Comparison of ENCODE assay signal across 15 cellular contexts in genomic region chr4:109440948-109441347, GRCh38. TPM values are rescaled to one million over a fixed set of nuclear protein-coding genes. Genes with fewer than 3 reads are reported as not detected.
DNase-seq lines count a peak whose midpoint lies in the region; ATAC-seq and TF ChIP-seq lines count a peak whose summit lies in the region.
"Had no signal": no experiment of that assay in that cellular context is flagged by ENCODE, and none has a peak within 500 bp of the region (broad histone marks: within the 10 kb centered on the region; RNA-seq: fewer than 3 reads in every experiment).

No MANE protein-coding gene starts in this region.

- TF ChIP-seq EP300 in ovary (IDR thresholded peaks at IDR 0.05) = no peak

- H3K4me3 ChIP-seq in aorta (ENCODE audit: low read length in 2 of 2) = no peak overlapping the region
- no peak overlapping the region for H3K4me3 ChIP-seq in ovary
- H3K4me3 ChIP-seq: GM12878 had no signal

- peaks cover 76% of the 10 kb centered on the region for H3K4me1 Mint-ChIP-seq in activated naive CD8-positive, alpha-beta T cell (ENCODE audit: low read depth)
- peaks cover 71% of the 10 kb centered on the region for H3K4me1 Mint-ChIP-seq in activated naive CD8-positive, alpha-beta T cell treated with anti-CD3 and anti-CD28 coated beads, Interleukin-2, amount 50 U/mL, for 24 hours
- H3K4me1 Mint-ChIP-seq in nephron progenitor cell = peaks cover 40% of the 10 kb centered on the region
- peaks cover 51% of the 10 kb centered on the region for H3K4me1 Mint-ChIP-seq in activated CD8-positive, alpha-beta T cell treated with anti-CD3 and anti-CD28 coated beads, Interleukin-2, amount 10 ng/mL, durations not matched to agents 7 days and 5 days (ENCODE audit: low read depth)

- H3K36me3 ChIP-seq in aorta (ENCODE audit: control insufficient read depth in 1 of 2, insufficient read depth in 2 of 2, low read length in 1 of 2) (no peaks in the 10 kb centered on the region), ovary (no peaks in the 10 kb centered on the region)

- no peaks in the 10 kb centered on the region for H3K27me3 ChIP-seq in aorta (ENCODE audit: control insufficient read depth in 1 of 2, insufficient read depth in 2 of 2, low read length in 1 of 2)
- H3K27me3 ChIP-seq in ovary = no peaks in the 10 kb centered on the region

- intact Hi-C loops in aorta (cut with DNase I) = loop anchor here in 1 of 2 donors (10.0 kb wide), 1 partner anchor 64 kb away; no protein-coding TSS in a partner anchor
- intact Hi-C loops in ovary (cut with DNase I) = no loop called here

- H3K27ac ChIP-seq in aorta (ENCODE audit: low read depth in 1 of 2, low read length in 2 of 2) (no peak overlapping the region), ovary (no peak overlapping the region)

- no peak for DNase-seq in activated naive CD8-positive, alpha-beta T cell treated with anti-CD3 and anti-CD28 coated beads, Interleukin-2, amount 50 U/mL, for 24 hours
- DNase-seq in nephron progenitor cell (no peak), aorta (no peak), NCI-H510A (lab: John Stamatoyannopoulos, UW) (no peak), ovary (no peak)
- no peak for DNase-seq in activated CD8-positive, alpha-beta T cell treated with anti-CD3 and anti-CD28 coated beads, Interleukin-2, amount 10 ng/mL, durations not matched to agents 7 days and 5 days
- DNase-seq: 8988T; activated B cell treated with CpG ODN at 0.5 μM for 24 hours; activated naive CD4-positive, alpha-beta T cell; CD4-positive, alpha-beta memory T cell; stimulated activated CD4-positive, alpha-beta T cell treated with anti-CD3 and anti-CD28 coated beads, Interleukin-15, amount 100 ng/mL, for 24 hours; T-helper 1 cell had no signal

- CTCF ChIA-PET in activated CD8-positive, alpha-beta T cell treated with anti-CD3 and anti-CD28 coated beads, Interleukin-2, amount 10 ng/mL, durations not matched to agents 7 days and 5 days (lab: Charles Lee) = interaction anchor here (1.3 to 2.8 kb wide), 2 partner anchors 8 to 218 kb away, joined by 3 to 16 read pairs; partner anchors contain the start of gene SEC24B

- H3K9me3 Mint-ChIP-seq in activated naive CD8-positive, alpha-beta T cell (ENCODE audit: low read depth) = no peaks in the 10 kb centered on the region
- no peaks in the 10 kb centered on the region for H3K9me3 Mint-ChIP-seq in activated naive CD8-positive, alpha-beta T cell treated with anti-CD3 and anti-CD28 coated beads, Interleukin-2, amount 50 U/mL, for 24 hours
- H3K9me3 Mint-ChIP-seq in nephron progenitor cell = peaks cover 20% of the 10 kb centered on the region
- no peaks in the 10 kb centered on the region for H3K9me3 Mint-ChIP-seq in activated CD8-positive, alpha-beta T cell treated with anti-CD3 and anti-CD28 coated beads, Interleukin-2, amount 10 ng/mL, durations not matched to agents 7 days and 5 days (ENCODE audit: insufficient read depth)
- H3K9me3 Mint-ChIP-seq: CD4-positive, alpha-beta memory T cell had no signal

- H3K4me1 ChIP-seq in aorta (ENCODE audit: control insufficient read depth in 1 of 2, insufficient read depth in 2 of 2, low read length in 2 of 2) (peaks cover 2 to 11% of the 10 kb centered on the region in 2 donors), ovary (ENCODE audit: insufficient read depth) (peaks cover 11% of the 10 kb centered on the region)

- no peak for TF ChIP-seq POLR2A in ovary (IDR thresholded peaks at IDR 0.05)

- H3K27ac Mint-ChIP-seq in activated naive CD8-positive, alpha-beta T cell = no peak overlapping the region
- H3K27ac Mint-ChIP-seq in activated naive CD8-positive, alpha-beta T cell treated with anti-CD3 and anti-CD28 coated beads, Interleukin-2, amount 50 U/mL, for 24 hours = no peak overlapping the region
- H3K27ac Mint-ChIP-seq in nephron progenitor cell = peak overlapping the region; percentile 72
- H3K27ac Mint-ChIP-seq in activated CD8-positive, alpha-beta T cell treated with anti-CD3 and anti-CD28 coated beads, Interleukin-2, amount 10 ng/mL, durations not matched to agents 7 days and 5 days = no peak overlapping the region

- H3K4me3 Mint-ChIP-seq in activated naive CD8-positive, alpha-beta T cell = peak overlapping the region; percentile 33
- H3K4me3 Mint-ChIP-seq in activated naive CD8-positive, alpha-beta T cell treated with anti-CD3 and anti-CD28 coated beads, Interleukin-2, amount 50 U/mL, for 24 hours = no peak overlapping the region
- no peak overlapping the region for H3K4me3 Mint-ChIP-seq in nephron progenitor cell
- H3K4me3 Mint-ChIP-seq in activated CD8-positive, alpha-beta T cell treated with anti-CD3 and anti-CD28 coated beads, Interleukin-2, amount 10 ng/mL, durations not matched to agents 7 days and 5 days = no peak overlapping the region
- H3K4me3 Mint-ChIP-seq: activated B cell treated with CpG ODN at 0.5 μM for 24 hours had no signal

- no peaks in the 10 kb centered on the region for H3K27me3 Mint-ChIP-seq in activated naive CD8-positive, alpha-beta T cell
- no peaks in the 10 kb centered on the region for H3K27me3 Mint-ChIP-seq in activated naive CD8-positive, alpha-beta T cell treated with anti-CD3 and anti-CD28 coated beads, Interleukin-2, amount 50 U/mL, for 24 hours
- H3K27me3 Mint-ChIP-seq in nephron progenitor cell (ENCODE audit: low read depth, poor library complexity) = no peaks in the 10 kb centered on the region
- H3K27me3 Mint-ChIP-seq in activated CD8-positive, alpha-beta T cell treated with anti-CD3 and anti-CD28 coated beads, Interleukin-2, amount 10 ng/mL, durations not matched to agents 7 days and 5 days (ENCODE audit: low read depth) = no peaks in the 10 kb centered on the region
- H3K27me3 Mint-ChIP-seq: activated B cell treated with CpG ODN at 0.5 μM for 24 hours; CD4-positive, alpha-beta memory T cell had no signal

- no peak for ATAC-seq in activated naive CD8-positive, alpha-beta T cell treated with anti-CD3 and anti-CD28 coated beads, Interleukin-2, amount 50 U/mL, for 24 hours
- ATAC-seq in esophagus mucosa (peak; percentile 88), aorta (ENCODE audit: low FRiP score) (peak; percentile 52)
- no peak for ATAC-seq in activated CD8-positive, alpha-beta T cell treated with anti-CD3 and anti-CD28 coated beads, Interleukin-2, amount 10 ng/mL, durations not matched to agents 7 days and 5 days
- ATAC-seq: GM12878 had no signal

- POLR2A ChIA-PET in activated CD8-positive, alpha-beta T cell treated with anti-CD3 and anti-CD28 coated beads, Interleukin-2, amount 10 ng/mL, durations not matched to agents 7 days and 5 days (lab: Charles Lee) = interaction anchor here (0.9 kb wide), 1 partner anchor 374 kb away, joined by 3 read pairs; no protein-coding TSS in a partner anchor

- H3K9me3 ChIP-seq in aorta (ENCODE audit: control insufficient read depth, low read length) (no peaks in the 10 kb centered on the region), ovary (no peaks in the 10 kb centered on the region)

- H3K36me3 Mint-ChIP-seq in activated naive CD8-positive, alpha-beta T cell = peaks cover 8% of the 10 kb centered on the region
- H3K36me3 Mint-ChIP-seq in activated naive CD8-positive, alpha-beta T cell treated with anti-CD3 and anti-CD28 coated beads, Interleukin-2, amount 50 U/mL, for 24 hours (ENCODE audit: low read depth) = peaks cover 7% of the 10 kb centered on the region
- H3K36me3 Mint-ChIP-seq in nephron progenitor cell (ENCODE audit: low read depth) = peaks cover 31% of the 10 kb centered on the region
- H3K36me3 Mint-ChIP-seq in activated CD8-positive, alpha-beta T cell treated with anti-CD3 and anti-CD28 coated beads, Interleukin-2, amount 10 ng/mL, durations not matched to agents 7 days and 5 days (ENCODE audit: low read depth) = peaks cover 16% of the 10 kb centered on the region

- TF ChIP-seq CTCF in nephron progenitor cell (IDR thresholded peaks at IDR 0.05) = no peak
- no peak for TF ChIP-seq CTCF in ovary (IDR thresholded peaks at IDR 0.05)

- WGBS in aorta, 2 donors = 13 to 16% methylated on average over 4 of the region's 4 CpGs
- WGBS in ovary, 3 donors = 26 to 35% (median 31%) methylated on average over 4 of the region's 4 CpGs

RNA-seq across cellular contexts. Expression of gene SEC24B, which starts 7.3 kb away (rescaled TPM):
- total RNA-seq in esophagus mucosa (23.1 TPM), aorta (10 to 100 TPM; 35.6 to 40.8 TPM), ovary (10 to 100 TPM; 31.1 to 40.7 (median 33.8) TPM)
- polyA plus RNA-seq in aorta (10 to 100 TPM in 1 of 2 donors, 1 to 10 TPM in 1; 7.3 to 13.8 TPM), ovary (10 to 100 TPM; 17.2 to 35.6 TPM)
- total RNA-seq in activated CD8-positive, alpha-beta T cell treated with anti-CD3 and anti-CD28 coated beads, Interleukin-2, amount 10 ng/mL, durations not matched to agents 7 days and 5 days = 10 to 100 TPM; 22.8 to 22.9 TPM

Comparison
In these comparisons a context has a peak if more than half of its experiments do, and no peak if none do; other contexts are left out.
1. ATAC-seq: peak in esophagus mucosa (single experiment) and aorta (single experiment); none in activated naive CD8-positive, alpha-beta T cell treated with anti-CD3 and anti-CD28 coated beads, Interleukin-2, amount 50 U/mL, for 24 hours (single experiment) and activated CD8-positive, alpha-beta T cell treated with anti-CD3 and anti-CD28 coated beads, Interleukin-2, amount 10 ng/mL, durations not matched to agents 7 days and 5 days (single experiment).